ENCODE assay signal across 16 cellular contexts in the genomic region with DNA sequence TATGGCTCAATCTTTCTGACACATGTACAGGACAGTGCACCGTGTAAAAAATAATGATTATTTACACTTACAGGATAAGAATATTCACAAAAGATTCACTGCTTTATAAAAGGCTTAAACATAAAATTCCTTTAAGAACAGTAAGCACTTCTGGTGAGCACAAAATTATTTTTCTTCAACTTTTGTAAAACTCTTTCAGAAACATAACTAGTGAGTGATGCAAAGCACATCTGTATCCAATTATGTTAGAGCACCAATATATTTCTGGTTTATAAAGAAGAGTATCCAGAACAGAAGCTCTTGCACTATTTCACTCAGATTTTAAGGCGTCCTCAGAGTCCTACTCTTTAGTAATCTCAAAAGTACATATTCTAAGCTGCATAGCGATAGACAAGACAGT.
A peak's percentile ranks its signal among the peaks of the same experiment; 100 is the strongest.
DNase-seq lines count a peak whose midpoint lies in the region; ATAC-seq and TF ChIP-seq lines count a peak whose summit lies in the region.
"Had no signal": no experiment of that assay in that cellular context is flagged by ENCODE, and none has a peak within 500 bp of the region (broad histone marks: within the 10 kb centered on the region; RNA-seq: fewer than 3 reads in every experiment).

No MANE protein-coding gene starts in this region.

- H3K9me3 ChIP-seq in adipocyte (ENCODE audit: control insufficient read depth, low read length) (no peaks in the 10 kb centered on the region), WERI-Rb-1 (ENCODE audit: severe bottlenecking) (no peaks in the 10 kb centered on the region)
- H3K9me3 ChIP-seq: A549 had no signal

- H3K4me1 Mint-ChIP-seq in osteocyte (ENCODE audit: unreplicated experiment), result peaks cover 10% of the 10 kb centered on the region
- H3K4me1 Mint-ChIP-seq in stimulated activated naive CD8-positive, alpha-beta T cell treated with anti-CD3 and anti-CD28 coated beads, Interleukin-15, amount 100 ng/mL, for 72 hours, result no peaks in the 10 kb centered on the region
- H3K4me1 Mint-ChIP-seq: CD14-positive monocyte; CD4-positive, alpha-beta memory T cell; H9 had no signal

- H3K4me3 Mint-ChIP-seq in osteocyte (ENCODE audit: unreplicated experiment), result no peak overlapping the region
- H3K4me3 Mint-ChIP-seq in stimulated activated naive CD8-positive, alpha-beta T cell treated with anti-CD3 and anti-CD28 coated beads, Interleukin-15, amount 100 ng/mL, for 72 hours, result no peak overlapping the region
- H3K4me3 Mint-ChIP-seq: CD14-positive monocyte; CD4-positive, alpha-beta memory T cell; H9 had no signal

- peaks cover 22% of the 10 kb centered on the region for H3K27me3 Mint-ChIP-seq in osteocyte (ENCODE audit: unreplicated experiment)
- peaks cover 25% of the 10 kb centered on the region for H3K27me3 Mint-ChIP-seq in stimulated activated naive CD8-positive, alpha-beta T cell treated with anti-CD3 and anti-CD28 coated beads, Interleukin-15, amount 100 ng/mL, for 72 hours

- DNase-seq in AG10803 (ENCODE audit: low read depth) (peak; percentile 3), adipocyte (ENCODE audit: low read depth) (peak; percentile 81), fibroblast of gingiva (ENCODE audit: low read depth) (peak; percentile 7), osteocyte (ENCODE audit: extremely low spot score, unreplicated experiment) (no peak), NCI-H2171 (lab: John Stamatoyannopoulos, UW) (no peak), WERI-Rb-1 (no peak)
- DNase-seq in stimulated activated naive CD8-positive, alpha-beta T cell treated with anti-CD3 and anti-CD28 coated beads, Interleukin-15, amount 100 ng/mL, for 72 hours, result no peak
- DNase-seq: CD4-positive, alpha-beta memory T cell; DMS153; DMS79; GDM1; H9 had no signal

- peaks cover 8% of the 10 kb centered on the region for H3K4me1 ChIP-seq in adipocyte (ENCODE audit: control insufficient read depth, insufficient read depth, low read length)
- H3K4me1 ChIP-seq: A549 had no signal

- no peak for ATAC-seq in stimulated activated naive CD8-positive, alpha-beta T cell treated with anti-CD3 and anti-CD28 coated beads, Interleukin-15, amount 100 ng/mL, for 72 hours
- ATAC-seq: A549 had no signal

- peak overlapping the region; percentile 17 for H3K27ac Mint-ChIP-seq in osteocyte (ENCODE audit: unreplicated experiment)
- H3K27ac Mint-ChIP-seq in stimulated activated naive CD8-positive, alpha-beta T cell treated with anti-CD3 and anti-CD28 coated beads, Interleukin-15, amount 100 ng/mL, for 72 hours, result no peak overlapping the region
- H3K27ac Mint-ChIP-seq: CD14-positive monocyte; CD4-positive, alpha-beta memory T cell had no signal

- H3K9ac ChIP-seq in adipocyte (ENCODE audit: low read length), result no peak overlapping the region
- H3K9ac ChIP-seq: BLaER1 had no signal

- no peaks in the 10 kb centered on the region for H3K9me3 Mint-ChIP-seq in osteocyte (ENCODE audit: unreplicated experiment)
- no peaks in the 10 kb centered on the region for H3K9me3 Mint-ChIP-seq in stimulated activated naive CD8-positive, alpha-beta T cell treated with anti-CD3 and anti-CD28 coated beads, Interleukin-15, amount 100 ng/mL, for 72 hours
- H3K9me3 Mint-ChIP-seq: CD14-positive monocyte; CD4-positive, alpha-beta memory T cell; H9 had no signal

- no peak for TF ChIP-seq CTCF in AG10803 (conservative IDR thresholded peaks at IDR 0.05; ENCODE audit: low read length)
- TF ChIP-seq CTCF in osteocyte (IDR thresholded peaks at IDR 0.05), result no peak
- no peak for TF ChIP-seq CTCF in WERI-Rb-1 (IDR thresholded peaks at IDR 0.05; ENCODE audit: low read depth, low read length)

- no peak overlapping the region for H3K27ac ChIP-seq in WERI-Rb-1
- H3K27ac ChIP-seq: 22Rv1, A549, BLaER1 had no signal

- no peaks in the 10 kb centered on the region for H3K36me3 ChIP-seq in adipocyte (ENCODE audit: control insufficient read depth, insufficient read depth, low read length, severe bottlenecking)
- H3K36me3 ChIP-seq in WERI-Rb-1, result no peaks in the 10 kb centered on the region
- H3K36me3 ChIP-seq: BLaER1 had no signal

- no peaks in the 10 kb centered on the region for H3K36me3 Mint-ChIP-seq in osteocyte (ENCODE audit: unreplicated experiment)
- H3K36me3 Mint-ChIP-seq: CD14-positive monocyte; CD4-positive, alpha-beta memory T cell had no signal

- H3K27me3 ChIP-seq in adipocyte (replicated peaks; ENCODE audit: control insufficient read depth, insufficient read depth, low read length) (peaks cover 4% of the 10 kb centered on the region), WERI-Rb-1 (ENCODE audit: insufficient read depth, low read depth, severe bottlenecking) (no peaks in the 10 kb centered on the region)
- H3K27me3 ChIP-seq: BLaER1 had no signal

- no peak overlapping the region for H3K4me3 ChIP-seq in AG10803 (ENCODE audit: low read length)
- H3K4me3 ChIP-seq in adipocyte (ENCODE audit: low read length), result no peak overlapping the region
- no peak overlapping the region for H3K4me3 ChIP-seq in WERI-Rb-1 (ENCODE audit: low read depth, low read length)
- H3K4me3 ChIP-seq: A549, BLaER1 had no signal

Comparison
In these comparisons a context has a peak if more than half of its experiments do, and no peak if none do; other contexts are left out.
1. DNase-seq: peak in AG10803 (single experiment), adipocyte (single experiment) and fibroblast of gingiva (single experiment); none in osteocyte (single experiment), NCI-H2171 (single experiment), WERI-Rb-1 (single experiment) and stimulated activated naive CD8-positive, alpha-beta T cell treated with anti-CD3 and anti-CD28 coated beads, Interleukin-15, amount 100 ng/mL, for 72 hours (0 of 2).